Comparison of ENCODE assay signal across 19 cellular contexts in genomic region chr6:91135406-91135805, GRCh38.
"Had no signal": no experiment of that assay in that cellular context is flagged by ENCODE, and none has a peak within 500 bp of the region (broad histone marks: within the 10 kb centered on the region; RNA-seq: fewer than 3 reads in every experiment).

No MANE protein-coding gene starts in this region.

- H3K4me3 ChIP-seq: coronary artery, dorsolateral prefrontal cortex, esophagus muscularis mucosa, gastrocnemius medialis, left ventricle myocardium inferior, lower lobe of right lung, neural progenitor cell, ovary had no signal

- H3K4me1 Mint-ChIP-seq: memory B cell, natural killer cell had no signal

- H3K4me3 Mint-ChIP-seq: memory B cell, mesothelial cell of epicardium, natural killer cell, neural progenitor cell had no signal

- H3K36me3 ChIP-seq: esophagus muscularis mucosa, gastrocnemius medialis, left ventricle myocardium inferior, lower lobe of right lung, neural progenitor cell, ovary had no signal

- H3K27me3 ChIP-seq: dorsolateral prefrontal cortex, esophagus muscularis mucosa, gastrocnemius medialis, neural progenitor cell, ovary had no signal

- H3K9me3 Mint-ChIP-seq: mesothelial cell of epicardium had no signal

- H3K36me3 Mint-ChIP-seq: memory B cell, mesothelial cell of epicardium, natural killer cell, neural progenitor cell had no signal

- H3K27ac Mint-ChIP-seq: memory B cell, mesothelial cell of epicardium, natural killer cell, neural progenitor cell, progenitor cell of endocrine pancreas had no signal

- H3K27me3 Mint-ChIP-seq: memory B cell had no signal

- DNase-seq: effector CD8-positive, alpha-beta T cell; gastrocnemius medialis; left ventricle myocardium inferior; lower lobe of right lung; natural killer cell; nucleus accumbens; ovary; right cardiac atrium; small intestine; stimulated activated CD4-positive, alpha-beta T cell treated with anti-CD3 and anti-CD28 coated beads, Interleukin-12 subunit alpha, Interleukin-12 subunit beta, amount 100 ng/mL, for 4 hours; stimulated activated naive CD4-positive, alpha-beta T cell; trophoblast cell had no signal

- H3K9me3 ChIP-seq: esophagus muscularis mucosa, gastrocnemius medialis, left ventricle myocardium inferior, lower lobe of right lung, ovary had no signal
